In the genomic region with DNA sequence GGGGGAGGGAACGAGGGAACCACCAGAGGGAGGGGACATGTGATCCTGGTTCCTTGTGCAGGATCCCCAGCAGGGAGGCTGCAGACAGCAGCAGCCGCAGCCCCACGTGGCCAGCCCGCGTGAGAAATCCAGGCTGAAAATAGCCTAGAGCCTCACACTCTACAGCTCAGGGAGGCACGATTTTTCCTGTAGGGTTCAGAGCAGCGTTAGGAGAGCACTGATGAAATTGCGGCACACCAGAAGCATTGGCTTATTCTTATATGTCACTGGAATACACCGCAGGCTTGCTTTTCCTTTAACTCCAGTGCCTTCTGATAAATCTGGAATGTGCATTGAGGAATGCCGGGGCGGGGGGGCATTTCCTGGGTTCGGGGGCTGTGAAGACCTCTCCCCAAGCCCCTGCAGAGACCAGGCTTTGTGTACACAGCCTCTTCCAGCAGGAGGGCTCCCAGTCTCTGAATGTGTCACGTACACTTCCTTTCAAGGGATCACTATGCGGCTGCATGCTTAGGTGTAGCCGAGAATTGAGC, we compare ENCODE assay signal across 8 cellular contexts.
DNase-seq lines count a peak whose midpoint lies in the region; ATAC-seq and TF ChIP-seq lines count a peak whose summit lies in the region.

No MANE protein-coding gene starts in this region.

- CTCF ChIA-PET in HEK293T (lab: Yijun Ruan, JAX), result interaction anchor here (0.9 to 1.0 kb wide), 2 partner anchors 40 to 160 kb away, joined by 3 to 5 read pairs; no protein-coding TSS in a partner anchor

- ATAC-seq in sciatic nerve (peak; percentile 85), GM21619 (IDR thresholded peaks at IDR 0.05; ENCODE audit: unreplicated experiment) (no peak), GM19452 (IDR thresholded peaks at IDR 0.05; ENCODE audit: unreplicated experiment) (no peak)

- intact Hi-C loops in sciatic nerve (cut with DNase I), result no loop called here

- DNase-seq in HEK293T (ENCODE audit: extremely low spot score), result peak; percentile 12
- DNase-seq in anterior cingulate cortex (lab: John Stamatoyannopoulos, UW), result peak in 55 of 58 donors; percentile 9 to 91 (median 65)
- peak; percentile 41 to 53 for DNase-seq in hippocampal formation (lab: John Stamatoyannopoulos, UW)
- peak; percentile 66 for DNase-seq in sciatic nerve (ENCODE audit: low spot score)
- no peak for DNase-seq in NCI-H2227 treated with DMSO at 0.1 percent for 48 hours (lab: John Stamatoyannopoulos, UW)
- no peak for DNase-seq in central memory CD4-positive, alpha-beta T cell

- POLR2A ChIA-PET in HEK293T (lab: Yijun Ruan, JAX), result interaction anchor here (0.9 kb wide), 1 partner anchor 14 kb away, joined by 3 read pairs; no protein-coding TSS in a partner anchor

TF ChIP-seq in HEK293T, 16 proteins besides CTCF, POLR2A, EP300 and RAD21:
- TF ChIP-seq FOXM1 (IDR thresholded peaks at IDR 0.05; ENCODE audit: borderline replicate concordance) (no peak), ARNT (IDR thresholded peaks at IDR 0.05) (no peak), L3MBTL2 (conservative IDR thresholded peaks at IDR 0.05) (no peak)

Comparison
In these comparisons a context has a peak if more than half of its experiments do, and no peak if none do; other contexts are left out.
1. DNase-seq: peak in HEK293T (single experiment), anterior cingulate cortex (55 of 58), hippocampal formation (2 of 2) and sciatic nerve (single experiment); none in NCI-H2227 treated with DMSO at 0.1 percent for 48 hours (single experiment) and central memory CD4-positive, alpha-beta T cell (single experiment).